Comparison of ENCODE assay signal across 24 cellular contexts in the genomic region with DNA sequence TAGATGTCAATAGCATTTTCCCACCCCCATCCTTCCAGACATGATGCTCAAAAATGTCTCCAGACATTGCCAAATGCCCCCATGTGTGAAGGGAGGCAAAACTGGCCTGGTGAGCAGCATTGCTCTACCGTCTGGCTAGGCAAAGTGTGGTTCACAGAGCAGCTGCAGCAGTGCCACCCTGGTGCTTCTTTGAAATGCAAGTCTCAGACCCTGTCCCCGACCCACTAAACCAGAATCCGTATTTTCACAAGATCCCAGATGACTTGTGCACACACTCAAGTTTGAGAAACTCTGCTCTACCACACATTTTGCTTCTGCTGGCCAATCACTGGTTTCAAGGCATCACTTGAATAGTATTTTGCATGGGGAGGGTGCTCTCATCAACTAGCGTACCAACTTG.
"Had no signal": no experiment of that assay in that cellular context is flagged by ENCODE, and none has a peak within 500 bp of the region (broad histone marks: within the 10 kb centered on the region; RNA-seq: fewer than 3 reads in every experiment).

No MANE protein-coding gene starts in this region.

- H3K36me3 Mint-ChIP-seq: natural killer cell treated with Interleukin-12 subunit alpha and Interleukin-12 subunit beta and Interleukin-15 and Interleukin-18, amount 100 ng/mL, for 72 hours; stimulated activated effector memory CD8-positive, alpha-beta T cell treated with anti-CD3 and anti-CD28 coated beads, Interleukin-12 subunit alpha, Interleukin-12 subunit beta, amount 100 ng/mL, for 72 hours; stimulated activated naive B cell treated with anti-CD40 and anti-IgM and Interleukin-4, amounts not matched to agents 10 μg/mL and 1 μg/mL and 100 μg/mL, for 72 hours had no signal

- H3K36me3 ChIP-seq: neutrophil, pancreas, prostate gland, right atrium auricular region, stomach, thoracic aorta, thyroid gland, tibial nerve, upper lobe of left lung, vagina had no signal

- H3K4me3 ChIP-seq: pancreas, prostate gland, right atrium auricular region, skin epidermis, stomach, thyroid gland, tibial nerve, upper lobe of left lung, vagina had no signal

- DNase-seq: nephron progenitor cell; pancreas; retina; stimulated activated CD4-positive, alpha-beta T cell treated with anti-CD3 and anti-CD28 coated beads, Interleukin-15, amount 100 ng/mL, for 24 hours; stimulated activated CD4-positive, alpha-beta T cell treated with anti-CD3 and anti-CD28 coated beads, Interleukin-2, amount 100 ng/mL, for 24 hours; stimulated activated CD4-positive, alpha-beta T cell treated with anti-CD3 and anti-CD28 coated beads, Interleukin-2, amount 100 ng/mL, for 48 hours; stimulated activated CD4-positive, alpha-beta T cell treated with anti-CD3 and anti-CD28 coated beads, Interleukin-4, amount 100 ng/mL, for 24 hours; stimulated activated naive B cell treated with anti-CD40 and anti-IgM and Interleukin-4, amounts not matched to agents 10 μg/mL and 1 μg/mL and 100 μg/mL, for 72 hours; stimulated activated naive CD4-positive, alpha-beta T cell treated with Interleukin-2 at 50 U/mL for 16 hours; stomach; thyroid gland; trophoblast cell; upper lobe of left lung had no signal

- H3K4me3 Mint-ChIP-seq: natural killer cell treated with Interleukin-12 subunit alpha and Interleukin-12 subunit beta and Interleukin-15 and Interleukin-18, amount 100 ng/mL, for 72 hours; neural crest cell; stimulated activated effector memory CD8-positive, alpha-beta T cell treated with anti-CD3 and anti-CD28 coated beads, Interleukin-12 subunit alpha, Interleukin-12 subunit beta, amount 100 ng/mL, for 72 hours; stimulated activated naive B cell treated with anti-CD40 and anti-IgM and Interleukin-4, amounts not matched to agents 10 μg/mL and 1 μg/mL and 100 μg/mL, for 72 hours; stimulated activated naive CD8-positive, alpha-beta T cell treated with anti-CD3 and anti-CD28 coated beads, Interleukin-15, Interleukin-2, amounts not matched to agents 100 ng/mL and 50 ng/mL, for 24 hours had no signal

- H3K27ac Mint-ChIP-seq: natural killer cell treated with Interleukin-12 subunit alpha and Interleukin-12 subunit beta and Interleukin-15 and Interleukin-18, amount 100 ng/mL, for 72 hours; stimulated activated effector memory CD8-positive, alpha-beta T cell treated with anti-CD3 and anti-CD28 coated beads, Interleukin-12 subunit alpha, Interleukin-12 subunit beta, amount 100 ng/mL, for 72 hours; stimulated activated naive B cell treated with anti-CD40 and anti-IgM and Interleukin-4, amounts not matched to agents 10 μg/mL and 1 μg/mL and 100 μg/mL, for 72 hours; stimulated activated naive CD8-positive, alpha-beta T cell treated with anti-CD3 and anti-CD28 coated beads, Interleukin-15, Interleukin-2, amounts not matched to agents 100 ng/mL and 50 ng/mL, for 24 hours had no signal

- H3K4me1 Mint-ChIP-seq: stimulated activated effector memory CD8-positive, alpha-beta T cell treated with anti-CD3 and anti-CD28 coated beads, Interleukin-12 subunit alpha, Interleukin-12 subunit beta, amount 100 ng/mL, for 72 hours; stimulated activated naive B cell treated with anti-CD40 and anti-IgM and Interleukin-4, amounts not matched to agents 10 μg/mL and 1 μg/mL and 100 μg/mL, for 72 hours had no signal

- H3K4me1 ChIP-seq: pancreas, prostate gland, right atrium auricular region, stomach, thyroid gland, upper lobe of left lung, vagina had no signal

- H3K27ac ChIP-seq: neutrophil, pancreas, prostate gland, right atrium auricular region, skin epidermis, stomach, thoracic aorta, thyroid gland, upper lobe of left lung, vagina had no signal

- H3K9me3 ChIP-seq: neutrophil, pancreas, prostate gland, right atrium auricular region, stomach, thoracic aorta, thyroid gland, tibial nerve, upper lobe of left lung, vagina had no signal

- H3K27me3 ChIP-seq: neutrophil, pancreas, right atrium auricular region, stomach, thyroid gland, tibial nerve, upper lobe of left lung, vagina had no signal

- ATAC-seq: natural killer cell treated with Interleukin-12 subunit alpha and Interleukin-12 subunit beta and Interleukin-15 and Interleukin-18, amount 100 ng/mL, for 72 hours; stimulated activated effector memory CD8-positive, alpha-beta T cell treated with anti-CD3 and anti-CD28 coated beads, Interleukin-12 subunit alpha, Interleukin-12 subunit beta, amount 100 ng/mL, for 72 hours had no signal

- H3K9me3 Mint-ChIP-seq: natural killer cell treated with Interleukin-12 subunit alpha and Interleukin-12 subunit beta and Interleukin-15 and Interleukin-18, amount 100 ng/mL, for 72 hours; neural crest cell; stimulated activated effector memory CD8-positive, alpha-beta T cell treated with anti-CD3 and anti-CD28 coated beads, Interleukin-12 subunit alpha, Interleukin-12 subunit beta, amount 100 ng/mL, for 72 hours; stimulated activated naive CD8-positive, alpha-beta T cell treated with anti-CD3 and anti-CD28 coated beads, Interleukin-15, Interleukin-2, amounts not matched to agents 100 ng/mL and 50 ng/mL, for 24 hours had no signal
